In the genomic region with DNA sequence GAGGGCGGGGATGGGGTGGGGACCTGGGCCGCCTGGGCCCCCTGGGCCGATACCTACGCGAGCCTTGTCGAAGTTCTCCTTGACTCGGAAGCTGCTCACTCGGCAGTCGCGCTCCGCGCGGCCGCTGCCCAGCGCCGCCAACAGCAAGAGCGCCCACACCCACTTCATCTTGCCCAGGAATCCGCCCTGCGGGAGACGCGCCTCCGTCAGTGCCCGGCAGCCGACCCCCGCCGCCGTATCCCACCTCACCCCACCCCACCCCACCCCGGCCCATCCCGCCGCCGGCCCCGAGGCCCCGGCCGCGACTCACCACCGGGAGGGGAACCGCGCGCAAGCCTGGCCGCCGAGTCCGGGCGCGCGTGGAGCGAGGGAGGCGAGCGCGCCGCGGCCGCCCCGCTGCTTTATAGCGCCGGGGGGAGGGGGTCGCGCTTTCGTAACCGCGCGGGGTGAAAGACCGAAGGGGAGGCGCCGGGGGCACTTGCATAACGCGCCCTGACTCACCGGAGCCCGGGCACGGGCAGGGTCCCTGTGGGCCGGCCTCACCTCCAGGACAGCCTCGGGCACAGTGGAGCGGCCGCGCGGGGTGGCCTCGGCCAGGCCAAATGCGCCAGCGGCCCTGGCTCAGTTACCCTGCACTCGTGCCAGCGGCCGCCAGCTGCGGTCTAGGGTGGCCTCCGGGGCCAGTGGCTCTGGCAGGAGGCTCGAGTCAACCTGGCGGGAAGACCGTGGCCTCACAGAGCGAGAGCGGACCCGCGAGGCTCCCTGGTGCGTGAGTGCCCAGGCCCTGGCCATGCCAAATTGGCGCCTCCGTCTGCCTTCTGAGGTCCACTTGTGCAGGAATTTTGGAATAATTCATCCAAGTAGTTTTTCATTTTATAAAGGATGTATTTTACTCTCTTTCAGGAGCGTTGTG, we compare ENCODE assay signal across 9 cellular contexts. TPM values are rescaled to one million over a fixed set of nuclear protein-coding genes. Genes with fewer than 3 reads are reported as not detected.
A peak's percentile ranks its signal among the peaks of the same experiment; 100 is the strongest.
DNase-seq lines count a peak whose midpoint lies in the region; ATAC-seq and TF ChIP-seq lines count a peak whose summit lies in the region.
"Had no signal": no experiment of that assay in that cellular context is flagged by ENCODE, and none has a peak within 500 bp of the region (broad histone marks: within the 10 kb centered on the region; RNA-seq: fewer than 3 reads in every experiment).

A gene (minus strand): TSS at position 375 of the 913 bp plus-strand sequence. CDS start 207 bp downstream, at position 168.

- ATAC-seq in foreskin keratinocyte = peak; percentile 59
- peak; percentile 93 for ATAC-seq in omental fat pad (ENCODE audit: low FRiP score)
- no peak for ATAC-seq in effector memory CD8-positive, alpha-beta T cell (replicated peaks)
- ATAC-seq: K562 had no signal

- POLR2A ChIA-PET in RWPE1 (lab: Yijun Ruan, JAX; ENCODE audit: low non-redundant PET) = no interaction called here

- CTCF ChIA-PET in RWPE1 (lab: Yijun Ruan, JAX) = no interaction called here

- TF ChIP-seq CTCF in RWPE1 (conservative IDR thresholded peaks at IDR 0.05; ENCODE audit: low read depth) = no peak
- TF ChIP-seq CTCF in foreskin keratinocyte (conservative IDR thresholded peaks at IDR 0.05) = no peak
- no peak for TF ChIP-seq CTCF in omental fat pad (IDR thresholded peaks at IDR 0.05)

- peaks cover 88% of the 10 kb centered on the region for H3K27me3 ChIP-seq in foreskin keratinocyte

- H3K27ac ChIP-seq in RWPE1 (no peak within 1 kb of the TSS), foreskin keratinocyte (no peak within 1 kb of the TSS)

- no peaks in the 10 kb centered on the region for H3K4me1 ChIP-seq in foreskin keratinocyte

- H3K36me3 Mint-ChIP-seq in effector memory CD8-positive, alpha-beta T cell (ENCODE audit: insufficient read depth) = no peaks in the 10 kb centered on the region

- no peaks in the 10 kb centered on the region for H3K4me1 Mint-ChIP-seq in effector memory CD8-positive, alpha-beta T cell (ENCODE audit: low read depth in 2 of 2)

- H3K27ac Mint-ChIP-seq in effector memory CD8-positive, alpha-beta T cell = no peak within 1 kb of the TSS

- peaks cover 32 to 52% of the 10 kb centered on the region in 2 donors for H3K27me3 Mint-ChIP-seq in effector memory CD8-positive, alpha-beta T cell

- H3K9me3 Mint-ChIP-seq in effector memory CD8-positive, alpha-beta T cell = no peaks in the 10 kb centered on the region

- H3K4me3 Mint-ChIP-seq in effector memory CD8-positive, alpha-beta T cell = no peak within 1 kb of the TSS

- peak; percentile 11 for DNase-seq in CD1c-positive myeloid dendritic cell (ENCODE audit: extremely low spot score)
- peak; percentile 26 for DNase-seq in RWPE1 (ENCODE audit: low spot score)
- DNase-seq in foreskin keratinocyte = no peak
- DNase-seq in omental fat pad (ENCODE audit: low spot score) = no peak
- no peak for DNase-seq in KG1 (lab: John Stamatoyannopoulos, UW)
- DNase-seq in effector memory CD8-positive, alpha-beta T cell = no peak
- no peak for DNase-seq in NCI-H345 treated with DMSO at 0.1 percent for 48 hours (lab: John Stamatoyannopoulos, UW; ENCODE audit: unreplicated experiment)
- no peak for DNase-seq in activated T-cell treated with anti-CD3 and anti-CD28 coated beads for 4 hours

RNA-seq across cellular contexts. Expression of the gene that starts here (rescaled TPM):
- total RNA-seq in foreskin keratinocyte = not detected in 2 replicates
- not detected in 2 replicates for polyA plus RNA-seq in foreskin keratinocyte
- total RNA-seq in omental fat pad = 1,000 to 10,000 TPM in 1 of 4 donors, 100 to 1,000 TPM in 3; 188 to 1,096 (median 353) TPM
- polyA plus RNA-seq: K562 had no signal

Comparison
In these comparisons a context has a peak if more than half of its experiments do, and no peak if none do; other contexts are left out.
1. RNA of the gene that starts here (total RNA-seq): 188 to 1,096 TPM in omental fat pad; not detected in foreskin keratinocyte; every median in the first group is over 100 times any median in the second.
2. Peak in ATAC-seq in foreskin keratinocyte; RNA of the gene not detected or under 1 TPM.
3. DNase-seq: peak in CD1c-positive myeloid dendritic cell (single experiment) and RWPE1 (single experiment); none in foreskin keratinocyte (0 of 2), omental fat pad (single experiment), KG1 (single experiment), effector memory CD8-positive, alpha-beta T cell (0 of 3), NCI-H345 treated with DMSO at 0.1 percent for 48 hours (single experiment) and activated T-cell treated with anti-CD3 and anti-CD28 coated beads for 4 hours (single experiment).